ENCODE assay signal across 10 cellular contexts in genomic region chr4:41120297-41121217, GRCh38.
A peak's percentile ranks its signal among the peaks of the same experiment; 100 is the strongest.
DNase-seq lines count a peak whose midpoint lies in the region; ATAC-seq and TF ChIP-seq lines count a peak whose summit lies in the region.
"Had no signal": no experiment of that assay in that cellular context is flagged by ENCODE, and none has a peak within 500 bp of the region (broad histone marks: within the 10 kb centered on the region; RNA-seq: fewer than 3 reads in every experiment).

No MANE protein-coding gene starts in this region.

- POLR2A ChIA-PET in HEK293 (lab: Yijun Ruan, JAX) = no interaction called here

- CTCF ChIA-PET in HEK293 (lab: Yijun Ruan, JAX) = no interaction called here

- H3K4me1 Mint-ChIP-seq in activated naive CD8-positive, alpha-beta T cell treated with anti-CD3 and anti-CD28 coated beads for 36 hours = no peaks in the 10 kb centered on the region

- H3K27me3 Mint-ChIP-seq in activated naive CD8-positive, alpha-beta T cell treated with anti-CD3 and anti-CD28 coated beads for 36 hours = no peaks in the 10 kb centered on the region
- H3K27me3 Mint-ChIP-seq: dendritic cell treated with granulocyte-macrophage colony-stimulating factor and Interleukin-4, amounts not matched to agents 40 ng/mL and 50 ng/mL, for 4 days had no signal

- H3K9me3 ChIP-seq in HEK293 (ENCODE audit: control insufficient read depth, insufficient read depth, low read depth, low read length) (no peaks in the 10 kb centered on the region), body of pancreas (no peaks in the 10 kb centered on the region), hepatocyte (ENCODE audit: low read depth) (no peaks in the 10 kb centered on the region), gastrocnemius medialis (no peaks in the 10 kb centered on the region)

- H3K36me3 Mint-ChIP-seq in activated naive CD8-positive, alpha-beta T cell treated with anti-CD3 and anti-CD28 coated beads for 36 hours = no peaks in the 10 kb centered on the region

- TF ChIP-seq CTCF in HEK293 (tag by site-specific recombination; IDR thresholded peaks at IDR 0.05) (no peak), body of pancreas (IDR thresholded peaks at IDR 0.05) (no peak), hepatocyte (IDR thresholded peaks at IDR 0.05; ENCODE audit: poor library complexity) (no peak), gastrocnemius medialis (IDR thresholded peaks at IDR 0.05 in 4 of 5, conservative IDR thresholded peaks at IDR 0.05 in 1 of 5) (no peak)

- H3K4me3 ChIP-seq in HEK293 (ENCODE audit: low read depth, low read length) (no peak overlapping the region), body of pancreas (no peak overlapping the region), hepatocyte (no peak overlapping the region), gastrocnemius medialis (peak overlapping the region; percentile 20 to 33 (median 24))

- H3K27ac ChIP-seq in HEK293 (ENCODE audit: extremely low read depth, low read depth, low read length) = peak overlapping the region; percentile 18; the same call in 1 of the 2 replicates
- peak overlapping the region; percentile 0 to 62 (median 24) for H3K27ac ChIP-seq in body of pancreas
- H3K27ac ChIP-seq in hepatocyte = peak overlapping the region; percentile 25
- H3K27ac ChIP-seq in gastrocnemius medialis = peak overlapping the region; percentile 37 to 74 (median 56)

- H3K36me3 ChIP-seq in HEK293 (ENCODE audit: control insufficient read depth in 2 of 2, insufficient read depth in 1 of 2, low read length in 2 of 2) = no peaks in the 10 kb centered on the region
- no peaks in the 10 kb centered on the region for H3K36me3 ChIP-seq in body of pancreas (replicated peaks in 1 of 2; ENCODE audit: insufficient read depth in 1 of 2, low read depth in 2 of 2)
- no peaks in the 10 kb centered on the region for H3K36me3 ChIP-seq in hepatocyte (replicated peaks; ENCODE audit: insufficient read depth, low read depth)
- H3K36me3 ChIP-seq in gastrocnemius medialis = peaks cover 0 to 4% of the 10 kb centered on the region in 2 donors

- H3K4me2 ChIP-seq in hepatocyte = peak overlapping the region; percentile 66

- peaks cover 5% of the 10 kb centered on the region for H3K9me3 Mint-ChIP-seq in activated naive CD8-positive, alpha-beta T cell treated with anti-CD3 and anti-CD28 coated beads for 36 hours

- ATAC-seq in body of pancreas (peak; percentile 56), gastrocnemius medialis (peak; percentile 84 to 85), HG02623 (IDR thresholded peaks at IDR 0.05; ENCODE audit: unreplicated experiment) (no peak)

- no peaks in the 10 kb centered on the region for H3K9me2 ChIP-seq in hepatocyte (replicated peaks; ENCODE audit: insufficient read depth)

- H3K4me1 ChIP-seq in HEK293 (ENCODE audit: control insufficient read depth, insufficient read depth, low read length) = peaks cover 2% of the 10 kb centered on the region
- H3K4me1 ChIP-seq in body of pancreas = peaks cover 32% of the 10 kb centered on the region
- H3K4me1 ChIP-seq in hepatocyte (ENCODE audit: insufficient read depth) = peaks cover 32% of the 10 kb centered on the region
- peaks cover 22 to 23% of the 10 kb centered on the region in 2 donors for H3K4me1 ChIP-seq in gastrocnemius medialis

- peaks cover 39% of the 10 kb centered on the region for H3K79me2 ChIP-seq in hepatocyte

- 36 to 40% methylated on average over 12 of the region's 12 CpGs for WGBS in body of pancreas, 2 donors
- WGBS in hepatocyte (ENCODE audit: low lambda C conversion rate, missing lambda C conversion rate) = 55% methylated on average over 12 of the region's 12 CpGs

- intact Hi-C loops in body of pancreas (cut with DNase I) (no loop called here), gastrocnemius medialis (cut with DNase I; ENCODE audit: low total_unique reads) (loop anchor here (5.0 kb wide), 1 partner anchor 92 kb away; the partner anchor contains the start of gene APBB2)

- H3K4me3 Mint-ChIP-seq in activated naive CD8-positive, alpha-beta T cell treated with anti-CD3 and anti-CD28 coated beads for 36 hours = no peak overlapping the region
- H3K4me3 Mint-ChIP-seq: dendritic cell treated with granulocyte-macrophage colony-stimulating factor and Interleukin-4, amounts not matched to agents 40 ng/mL and 50 ng/mL, for 4 days had no signal

- no peak overlapping the region for H3K27ac Mint-ChIP-seq in activated naive CD8-positive, alpha-beta T cell treated with anti-CD3 and anti-CD28 coated beads for 36 hours
- H3K27ac Mint-ChIP-seq: dendritic cell treated with granulocyte-macrophage colony-stimulating factor and Interleukin-4, amounts not matched to agents 40 ng/mL and 50 ng/mL, for 4 days had no signal

- no peaks in the 10 kb centered on the region for H3K27me3 ChIP-seq in body of pancreas
- no peaks in the 10 kb centered on the region for H3K27me3 ChIP-seq in hepatocyte
- H3K27me3 ChIP-seq in gastrocnemius medialis = no peaks in the 10 kb centered on the region

- no peaks in the 10 kb centered on the region for H4K20me1 ChIP-seq in hepatocyte (ENCODE audit: insufficient read depth, poor library complexity, severe bottlenecking)

- no peak for TF ChIP-seq POLR2A in body of pancreas (IDR thresholded peaks at IDR 0.05)
- no peak for TF ChIP-seq POLR2A in gastrocnemius medialis (IDR thresholded peaks at IDR 0.05)

- peak overlapping the region; percentile 1 for H2AFZ ChIP-seq in hepatocyte

- DNase-seq in body of pancreas (peak; percentile 24 to 69 (median 42)), hepatocyte (ENCODE audit: low spot score) (peak; percentile 58), gastrocnemius medialis (peak; percentile 53 to 66), NCI-H82 treated with DMSO at 0.1 percent for 48 hours (lab: John Stamatoyannopoulos, UW; ENCODE audit: unreplicated experiment) (no peak), activated T-cell treated with anti-CD3 and anti-CD28 coated beads for 4 hours (no peak)
- DNase-seq in activated naive CD8-positive, alpha-beta T cell treated with anti-CD3 and anti-CD28 coated beads for 36 hours = no peak
- DNase-seq: GOT3 had no signal

- in situ Hi-C loops in gastrocnemius medialis (cut with MboI; ENCODE audit: low sequenced_read_pairs in 4 of 4) = no loop called here

TF ChIP-seq in HEK293, 187 proteins besides CTCF, POLR2A, EP300 and RAD21 (continues in another document):
- TF ChIP-seq ZNF791 (tag by site-specific recombination; IDR thresholded peaks at IDR 0.05) (no peak), ZNF768 (tag by site-specific recombination; IDR thresholded peaks at IDR 0.05) (no peak), ZSCAN23 (tag by site-specific recombination; IDR thresholded peaks at IDR 0.05) (no peak), ZBTB17 (tag by site-specific recombination; IDR thresholded peaks at IDR 0.05) (0 out of 2 replicates have a peak, but pooled peaks have one; percentile 42), EGR2 (tag by site-specific recombination; IDR thresholded peaks at IDR 0.05; ENCODE audit: low read depth) (no peak), PRDM6 (tag by site-specific recombination; IDR thresholded peaks at IDR 0.05) (peak; percentile 64), ZNF335 (tag by site-specific recombination; conservative IDR thresholded peaks at IDR 0.05) (peak; percentile 87)
- TF ChIP-seq, protein P1, sequence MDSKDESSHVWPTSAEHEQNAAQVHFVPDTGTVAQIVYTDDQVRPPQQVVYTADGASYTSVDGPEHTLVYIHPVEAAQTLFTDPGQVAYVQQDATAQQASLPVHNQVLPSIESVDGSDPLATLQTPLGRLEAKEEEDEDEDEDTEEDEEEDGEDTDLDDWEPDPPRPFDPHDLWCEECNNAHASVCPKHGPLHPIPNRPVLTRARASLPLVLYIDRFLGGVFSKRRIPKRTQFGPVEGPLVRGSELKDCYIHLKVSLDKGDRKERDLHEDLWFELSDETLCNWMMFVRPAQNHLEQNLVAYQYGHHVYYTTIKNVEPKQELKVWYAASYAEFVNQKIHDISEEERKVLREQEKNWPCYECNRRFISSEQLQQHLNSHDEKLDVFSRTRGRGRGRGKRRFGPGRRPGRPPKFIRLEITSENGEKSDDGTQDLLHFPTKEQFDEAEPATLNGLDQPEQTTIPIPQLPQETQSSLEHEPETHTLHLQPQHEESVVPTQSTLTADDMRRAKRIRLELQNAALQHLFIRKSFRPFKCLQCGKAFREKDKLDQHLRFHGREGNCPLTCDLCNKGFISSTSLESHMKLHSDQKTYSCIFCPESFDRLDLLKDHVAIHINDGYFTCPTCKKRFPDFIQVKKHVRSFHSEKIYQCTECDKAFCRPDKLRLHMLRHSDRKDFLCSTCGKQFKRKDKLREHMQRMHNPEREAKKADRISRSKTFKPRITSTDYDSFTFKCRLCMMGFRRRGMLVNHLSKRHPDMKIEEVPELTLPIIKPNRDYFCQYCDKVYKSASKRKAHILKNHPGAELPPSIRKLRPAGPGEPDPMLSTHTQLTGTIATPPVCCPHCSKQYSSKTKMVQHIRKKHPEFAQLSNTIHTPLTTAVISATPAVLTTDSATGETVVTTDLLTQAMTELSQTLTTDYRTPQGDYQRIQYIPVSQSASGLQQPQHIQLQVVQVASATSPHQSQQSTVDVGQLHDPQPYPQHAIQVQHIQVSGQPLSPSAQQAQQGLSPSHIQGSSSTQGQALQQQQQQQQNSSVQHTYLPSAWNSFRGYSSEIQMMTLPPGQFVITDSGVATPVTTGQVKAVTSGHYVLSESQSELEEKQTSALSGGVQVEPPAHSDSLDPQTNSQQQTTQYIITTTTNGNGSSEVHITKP (tag by site-specific recombination; IDR thresholded peaks at IDR 0.05) = peak; percentile 37; the same call in 1 of the 2 replicates

Comparison
In these comparisons a context has a peak if more than half of its experiments do, and no peak if none do; other contexts are left out.
1. H3K4me3 ChIP-seq: peak in gastrocnemius medialis (4 of 4); none in HEK293 (single experiment), body of pancreas (0 of 2) and hepatocyte (single experiment).
2. DNase-seq: peak in body of pancreas (4 of 4), hepatocyte (single experiment) and gastrocnemius medialis (2 of 2); none in NCI-H82 treated with DMSO at 0.1 percent for 48 hours (single experiment), activated T-cell treated with anti-CD3 and anti-CD28 coated beads for 4 hours (single experiment) and activated naive CD8-positive, alpha-beta T cell treated with anti-CD3 and anti-CD28 coated beads for 36 hours (single experiment).
3. Peak in every context shown above with its lines, with median percentiles within 50 percentile points of each other: H3K27ac ChIP-seq.